In genomic region chr19:23855676-23856075, GRCh38 we compare ENCODE assay signal across 17 cellular contexts. TPM values are rescaled to one million over a fixed set of nuclear protein-coding genes. Genes with fewer than 3 reads are reported as not detected.
"Had no signal": no experiment of that assay in that cellular context is flagged by ENCODE, and none has a peak within 500 bp of the region (broad histone marks: within the 10 kb centered on the region; RNA-seq: fewer than 3 reads in every experiment).

No MANE protein-coding gene starts in this region.

- H3K27me3 ChIP-seq: upper lobe of right lung had no signal

- ATAC-seq: activated CD8-positive, alpha-beta T cell treated with anti-CD3 and anti-CD28 coated beads for 36 hours; activated naive CD8-positive, alpha-beta T cell treated with anti-CD3 and anti-CD28 coated beads, Interleukin-2, amount 50 U/mL, for 24 hours; activated T-cell treated with anti-CD3 and anti-CD28 coated beads, Interleukin-2, amount 50 U/mL, for 72 hours; left ventricle myocardium superior; upper lobe of right lung had no signal

- H3K27ac ChIP-seq: upper lobe of right lung had no signal

- H3K9me3 ChIP-seq: upper lobe of right lung had no signal

- H3K4me1 ChIP-seq: upper lobe of right lung had no signal

- DNase-seq: activated CD4-positive, alpha-beta T cell treated with anti-CD3 and anti-CD28 coated beads for 4 hours; activated CD8-positive, alpha-beta memory T cell treated with anti-CD3 and anti-CD28 coated beads, Interleukin-2, amount 50 U/mL, for 4 hours; activated CD8-positive, alpha-beta T cell treated with anti-CD3 and anti-CD28 coated beads for 36 hours; activated naive CD4-positive, alpha-beta T cell treated with Interleukin-2 at 50 U/mL for 16 hours; activated naive CD8-positive, alpha-beta T cell treated with anti-CD3 and anti-CD28 coated beads, Interleukin-2, amount 50 U/mL, for 24 hours; activated T-cell treated with anti-CD3 and anti-CD28 coated beads, Interleukin-2, amount 50 U/mL, for 72 hours; foreskin melanocyte; head of caudate nucleus; islet precursor cell; left ventricle myocardium superior; stimulated activated CD4-positive, alpha-beta T cell treated with anti-CD3 and anti-CD28 coated beads, Interleukin-12 subunit alpha, Interleukin-12 subunit beta, amount 100 ng/mL, for 4 hours; stimulated activated naive CD4-positive, alpha-beta T cell treated with Interleukin-2 at 50 U/mL for 16 hours; T-helper 9 cell; upper lobe of right lung had no signal

- FAIRE-seq: astrocyte, endothelial cell of umbilical vein had no signal

- H3K36me3 ChIP-seq: upper lobe of right lung had no signal

- H3K4me3 ChIP-seq: upper lobe of right lung had no signal

RNA-seq across cellular contexts. Expression of gene ZNF726, which starts 59.0 kb away (rescaled TPM):
- total RNA-seq: left ventricle myocardium superior had no signal
- polyA plus RNA-seq: neural cell had no signal
